Comparison of ENCODE assay signal across 8 cellular contexts in the genomic region with DNA sequence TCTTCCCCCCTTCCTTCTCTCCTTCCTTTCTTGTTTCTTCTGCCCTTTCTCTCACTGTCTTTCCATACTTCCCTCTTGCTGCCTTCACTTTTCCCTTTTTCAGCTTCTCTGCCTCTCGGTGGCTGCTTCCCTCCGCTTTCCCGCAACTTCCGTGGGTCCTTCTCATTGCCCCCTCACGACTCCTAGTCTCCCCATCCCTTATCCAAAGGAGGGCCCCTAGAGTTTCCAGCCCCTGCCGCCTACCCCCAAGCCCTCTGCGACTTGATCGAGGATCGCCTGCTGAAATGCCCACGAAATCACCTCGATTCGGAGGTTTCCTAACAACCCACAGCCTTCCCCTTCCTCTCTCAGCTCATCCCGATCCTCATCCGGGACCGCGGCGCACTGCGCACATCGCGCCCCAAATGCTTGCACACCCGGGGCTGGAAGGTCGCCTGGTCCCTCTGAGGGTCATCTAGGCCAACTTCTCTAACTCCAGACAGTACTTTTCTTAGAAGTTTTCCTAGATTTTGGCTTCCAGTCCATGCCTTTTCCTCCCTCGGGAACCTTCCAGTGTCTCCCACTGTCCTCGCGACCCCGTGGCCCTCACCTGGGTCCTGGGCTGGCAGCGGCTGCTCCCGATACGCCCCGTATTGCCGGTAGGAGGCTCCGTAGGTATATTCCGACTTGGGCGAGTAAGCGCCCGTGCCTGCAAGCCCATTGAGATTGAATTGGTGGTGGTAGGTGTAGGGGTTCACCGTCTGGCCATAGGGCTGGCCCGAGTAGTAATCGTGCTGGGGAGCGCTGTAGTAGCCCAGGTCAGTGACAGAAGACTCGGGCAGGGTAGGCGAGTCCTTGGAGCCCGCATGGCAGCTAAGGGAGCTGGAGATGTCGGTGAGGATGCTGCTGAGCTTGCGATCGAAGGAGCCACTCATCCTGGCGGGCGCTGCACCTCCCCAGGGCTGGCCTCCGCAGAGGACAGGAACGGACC. TPM values are rescaled to one million over a fixed set of nuclear protein-coding genes. Genes with fewer than 3 reads are reported as not detected.
DNase-seq lines count a peak whose midpoint lies in the region; ATAC-seq and TF ChIP-seq lines count a peak whose summit lies in the region.

No MANE protein-coding gene starts in this region.

- peaks cover 24 to 36% of the 10 kb centered on the region in 2 donors for H3K4me1 Mint-ChIP-seq in stimulated activated naive B cell treated with anti-CD40 and anti-IgM and Interleukin-4, amounts not matched to agents 10 μg/mL and 1 μg/mL and 100 μg/mL, for 72 hours

- no peak for TF ChIP-seq EP300 in SK-N-SH (IDR thresholded peaks at IDR 0.05; ENCODE audit: borderline replicate concordance in 1 of 2, low read depth in 1 of 2, low read length in 1 of 2)

- 21% methylated on average over 50 of the region's 50 CpGs for WGBS in SK-N-SH (ENCODE audit: low lambda C conversion rate)

- H3K4me3 ChIP-seq in SK-N-SH (ENCODE audit: low read depth in 2 of 2, low read length in 1 of 2) (peak overlapping the region; percentile 32 to 48; a peak in 3 of 4 replicates), WI38 (ENCODE audit: low read depth, low read length) (peak overlapping the region; percentile 21; the same call in 1 of the 2 replicates)

- H3K4me3 Mint-ChIP-seq in stimulated activated naive B cell treated with anti-CD40 and anti-IgM and Interleukin-4, amounts not matched to agents 10 μg/mL and 1 μg/mL and 100 μg/mL, for 72 hours: peak overlapping the region; percentile 82 to 87

- H3K36me3 Mint-ChIP-seq in stimulated activated naive B cell treated with anti-CD40 and anti-IgM and Interleukin-4, amounts not matched to agents 10 μg/mL and 1 μg/mL and 100 μg/mL, for 72 hours: peaks cover 0 to 3% of the 10 kb centered on the region in 2 donors

- H4K20me1 ChIP-seq in SK-N-SH (ENCODE audit: insufficient read depth): no peaks in the 10 kb centered on the region; the same call in 1 of the 2 replicates

- no peaks in the 10 kb centered on the region for H3K9me2 ChIP-seq in SK-N-SH

- H3K27ac ChIP-seq in SK-N-SH (ENCODE audit: low read depth in 2 of 2, low read length in 1 of 2): no peak overlapping the region

- no peak overlapping the region for H3K9ac ChIP-seq in SK-N-SH

- peak overlapping the region; percentile 78 for H3K4me2 ChIP-seq in SK-N-SH

- peaks cover 84 to 90% of the 10 kb centered on the region in 2 donors for H3K27me3 Mint-ChIP-seq in stimulated activated naive B cell treated with anti-CD40 and anti-IgM and Interleukin-4, amounts not matched to agents 10 μg/mL and 1 μg/mL and 100 μg/mL, for 72 hours

- no peak for TF ChIP-seq RAD21 in SK-N-SH (IDR thresholded peaks at IDR 0.05; ENCODE audit: low read length)

- POLR2A ChIA-PET in SK-N-SH (lab: Yijun Ruan, JAX): interaction anchor here (0.7 to 1.3 kb wide), 3 partner anchors 112 to 158 kb away, joined by 3 to 4 read pairs (median 3); no protein-coding TSS in a partner anchor

- H3K9me3 Mint-ChIP-seq in stimulated activated naive B cell treated with anti-CD40 and anti-IgM and Interleukin-4, amounts not matched to agents 10 μg/mL and 1 μg/mL and 100 μg/mL, for 72 hours: no peaks in the 10 kb centered on the region

- CTCF ChIA-PET in SK-N-SH (lab: Yijun Ruan, JAX): interaction anchor here (0.7 to 30.0 kb wide), 16 partner anchors 12 to 774 kb away, joined by 3 to 1665 read pairs (median 4); a partner anchor contains a TSS

- 0 out of 2 replicates have a peak overlapping the region, but pooled peaks have one; percentile 8 for H2AFZ ChIP-seq in SK-N-SH (ENCODE audit: low read depth)

- H3K36me3 ChIP-seq in SK-N-SH (replicated peaks in 1 of 2; ENCODE audit: control insufficient read depth in 1 of 2, insufficient read depth in 2 of 2, low read length in 1 of 2): no peaks in the 10 kb centered on the region

- H3F3A ChIP-seq in SK-N-SH (replicated peaks; ENCODE audit: insufficient read depth): peaks cover 13% of the 10 kb centered on the region

- peak overlapping the region; percentile 74 for H3K27ac Mint-ChIP-seq in stimulated activated naive B cell treated with anti-CD40 and anti-IgM and Interleukin-4, amounts not matched to agents 10 μg/mL and 1 μg/mL and 100 μg/mL, for 72 hours

- ATAC-seq in SK-N-SH treated with all-trans-retinoic acid at 6 μM for 48 hours (no peak), GM19397 (IDR thresholded peaks at IDR 0.05; ENCODE audit: unreplicated experiment) (no peak)
- ATAC-seq in stimulated activated naive B cell treated with anti-CD40 and anti-IgM and Interleukin-4, amounts not matched to agents 10 μg/mL and 1 μg/mL and 100 μg/mL, for 72 hours (replicated peaks): no peak

- peaks cover 6 to 12% of the 10 kb centered on the region in 2 experiments; a peak in 1 of 4 replicates for H3K4me1 ChIP-seq in SK-N-SH (ENCODE audit: control insufficient read depth in 1 of 2, insufficient read depth in 2 of 2, low read depth in 1 of 2, low read length in 1 of 2)

- no peaks in the 10 kb centered on the region for H3K9me3 ChIP-seq in SK-N-SH

- DNase-seq in SK-N-SH (peak; percentile 36), hepatic stellate cell (ENCODE audit: low spot score) (peak; percentile 5), GM19240 (ENCODE audit: insufficient read length, low spot score) (no peak), hippocampal formation (lab: John Stamatoyannopoulos, UW) (no peak)
- no peak for DNase-seq in stimulated activated naive B cell treated with anti-CD40 and anti-IgM and Interleukin-4, amounts not matched to agents 10 μg/mL and 1 μg/mL and 100 μg/mL, for 72 hours

- H3K79me2 ChIP-seq in SK-N-SH (ENCODE audit: insufficient read depth): no peaks in the 10 kb centered on the region

- H3K27me3 ChIP-seq in SK-N-SH (ENCODE audit: insufficient read depth): peaks cover 80% of the 10 kb centered on the region

- TF ChIP-seq CTCF in SK-N-SH (IDR thresholded peaks at IDR 0.05) (no peak), WI38 (IDR thresholded peaks at IDR 0.05; ENCODE audit: low read depth, low read length) (no peak)

TF ChIP-seq in SK-N-SH, 30 proteins besides CTCF, POLR2A, EP300 and RAD21:
- peak; percentile 94; the same call in 1 of the 2 replicates for TF ChIP-seq EZH2phosphoT487 (IDR thresholded peaks at IDR 0.05; ENCODE audit: borderline replicate concordance, low read depth)
- TF ChIP-seq CHD2 (IDR thresholded peaks at IDR 0.05; ENCODE audit: low read length, partially characterized antibody): no peak
- TF ChIP-seq, protein P1, sequence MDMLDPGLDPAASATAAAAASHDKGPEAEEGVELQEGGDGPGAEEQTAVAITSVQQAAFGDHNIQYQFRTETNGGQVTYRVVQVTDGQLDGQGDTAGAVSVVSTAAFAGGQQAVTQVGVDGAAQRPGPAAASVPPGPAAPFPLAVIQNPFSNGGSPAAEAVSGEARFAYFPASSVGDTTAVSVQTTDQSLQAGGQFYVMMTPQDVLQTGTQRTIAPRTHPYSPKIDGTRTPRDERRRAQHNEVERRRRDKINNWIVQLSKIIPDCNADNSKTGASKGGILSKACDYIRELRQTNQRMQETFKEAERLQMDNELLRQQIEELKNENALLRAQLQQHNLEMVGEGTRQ (IDR thresholded peaks at IDR 0.05; ENCODE audit: borderline replicate concordance, low read depth, low read length): no peak
- TF ChIP-seq GATA2 (CRISPR knock-in tag; IDR thresholded peaks at IDR 0.05): no peak

TF ChIP-seq in SK-N-SH treated with all-trans-retinoic acid at 6 μM for 48 hours, 23 proteins besides CTCF, POLR2A, EP300 and RAD21 (continues in another document):
- no peak for TF ChIP-seq ARNTL (CRISPR knock-in tag; IDR thresholded peaks at IDR 0.05; ENCODE audit: borderline replicate concordance, low read depth)
- no peak for TF ChIP-seq SNAI2 (CRISPR knock-in tag; IDR thresholded peaks at IDR 0.05)
- TF ChIP-seq ZNF565 (CRISPR knock-in tag; conservative IDR thresholded peaks at IDR 0.05; ENCODE audit: low read depth): no peak
- TF ChIP-seq, protein P2, sequence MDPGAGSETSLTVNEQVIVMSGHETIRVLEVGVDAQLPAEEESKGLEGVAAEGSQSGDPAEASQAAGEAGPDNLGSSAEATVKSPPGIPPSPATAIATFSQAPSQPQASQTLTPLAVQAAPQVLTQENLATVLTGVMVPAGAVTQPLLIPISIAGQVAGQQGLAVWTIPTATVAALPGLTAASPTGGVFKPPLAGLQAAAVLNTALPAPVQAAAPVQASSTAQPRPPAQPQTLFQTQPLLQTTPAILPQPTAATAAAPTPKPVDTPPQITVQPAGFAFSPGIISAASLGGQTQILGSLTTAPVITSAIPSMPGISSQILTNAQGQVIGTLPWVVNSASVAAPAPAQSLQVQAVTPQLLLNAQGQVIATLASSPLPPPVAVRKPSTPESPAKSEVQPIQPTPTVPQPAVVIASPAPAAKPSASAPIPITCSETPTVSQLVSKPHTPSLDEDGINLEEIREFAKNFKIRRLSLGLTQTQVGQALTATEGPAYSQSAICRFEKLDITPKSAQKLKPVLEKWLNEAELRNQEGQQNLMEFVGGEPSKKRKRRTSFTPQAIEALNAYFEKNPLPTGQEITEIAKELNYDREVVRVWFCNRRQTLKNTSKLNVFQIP (CRISPR knock-in tag; IDR thresholded peaks at IDR 0.05; ENCODE audit: borderline replicate concordance, low read depth): no peak
- TF ChIP-seq, protein P3, sequence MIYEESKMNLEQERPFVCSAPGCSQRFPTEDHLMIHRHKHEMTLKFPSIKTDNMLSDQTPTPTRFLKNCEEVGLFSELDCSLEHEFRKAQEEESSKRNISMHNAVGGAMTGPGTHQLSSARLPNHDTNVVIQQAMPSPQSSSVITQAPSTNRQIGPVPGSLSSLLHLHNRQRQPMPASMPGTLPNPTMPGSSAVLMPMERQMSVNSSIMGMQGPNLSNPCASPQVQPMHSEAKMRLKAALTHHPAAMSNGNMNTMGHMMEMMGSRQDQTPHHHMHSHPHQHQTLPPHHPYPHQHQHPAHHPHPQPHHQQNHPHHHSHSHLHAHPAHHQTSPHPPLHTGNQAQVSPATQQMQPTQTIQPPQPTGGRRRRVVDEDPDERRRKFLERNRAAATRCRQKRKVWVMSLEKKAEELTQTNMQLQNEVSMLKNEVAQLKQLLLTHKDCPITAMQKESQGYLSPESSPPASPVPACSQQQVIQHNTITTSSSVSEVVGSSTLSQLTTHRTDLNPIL (CRISPR knock-in tag; IDR thresholded peaks at IDR 0.05; ENCODE audit: low read depth): no peak

RNA-seq across cellular contexts. Expression of a gene that starts 0.7 kb away (rescaled TPM):
- not detected in 2 replicates for polyA plus RNA-seq in SK-N-SH (2012; rRNA removed)
- polyA plus RNA-seq in SK-N-SH (2012; cell fraction: cytosol; rRNA removed): not detected in 2 replicates
- not detected in 2 replicates for polyA plus RNA-seq in SK-N-SH (2012; cell fraction: nucleus; rRNA removed)

RNA-seq across cellular contexts. Expression of a gene that starts 25.4 kb away (rescaled TPM):
- 0.03 and 0.10 TPM in 2 replicates for polyA plus RNA-seq in SK-N-SH (2012; rRNA removed)
- not detected in 2 replicates for polyA plus RNA-seq in SK-N-SH (2012; cell fraction: cytosol; rRNA removed)
- polyA plus RNA-seq in SK-N-SH (2012; cell fraction: nucleus; rRNA removed): 0.11 and 0.14 TPM in 2 replicates

Comparison
In these comparisons a context has a peak if more than half of its experiments do, and no peak if none do; other contexts are left out.
1. DNase-seq: peak in SK-N-SH (single experiment) and hepatic stellate cell (single experiment); none in stimulated activated naive B cell treated with anti-CD40 and anti-IgM and Interleukin-4, amounts not matched to agents 10 μg/mL and 1 μg/mL and 100 μg/mL, for 72 hours (single experiment), GM19240 (single experiment) and hippocampal formation (0 of 2).